19 cellular contexts compared by ENCODE assay signal in the genomic region with DNA sequence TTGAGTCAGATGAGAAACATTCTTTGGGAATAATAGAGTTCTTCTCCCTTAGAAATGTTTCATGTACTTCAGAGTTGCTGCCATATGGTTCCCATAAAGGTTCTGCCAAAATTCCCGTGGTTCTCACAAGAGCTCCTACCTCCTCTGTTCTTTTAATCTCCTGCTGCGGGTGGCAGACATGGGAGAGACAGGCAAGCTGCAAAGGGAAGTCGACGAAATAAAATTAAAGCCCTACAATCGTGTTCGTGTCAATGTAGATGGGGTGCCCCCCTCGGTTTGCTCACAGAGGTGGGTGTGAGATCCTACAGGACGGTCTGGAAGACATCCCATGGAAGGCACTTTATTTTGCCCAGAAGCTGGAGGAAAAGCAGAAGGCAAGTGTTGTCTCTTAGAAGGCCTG.
DNase-seq lines count a peak whose midpoint lies in the region; TF ChIP-seq lines count a peak whose summit lies in the region.
"Had no signal": no experiment of that assay in that cellular context is flagged by ENCODE, and none has a peak within 500 bp of the region (broad histone marks: within the 10 kb centered on the region; RNA-seq: fewer than 3 reads in every experiment).

No MANE protein-coding gene starts in this region.

- H3K36me3 ChIP-seq in osteoblast (ENCODE audit: insufficient read depth, low read length) = no peaks in the 10 kb centered on the region

- no peaks in the 10 kb centered on the region for H3K9me3 ChIP-seq in osteoblast (ENCODE audit: low read depth, low read length)
- H3K9me3 ChIP-seq: A549 had no signal

- no peak overlapping the region for H3K4me2 ChIP-seq in osteoblast (ENCODE audit: insufficient read depth, low read length)
- H3K4me2 ChIP-seq: A549 had no signal

- no peak overlapping the region for H3K4me3 ChIP-seq in osteoblast (ENCODE audit: insufficient read depth, low read length)
- H3K4me3 ChIP-seq: A549 had no signal

- H3K4me1 ChIP-seq in osteoblast (ENCODE audit: insufficient read depth, low read length) = no peaks in the 10 kb centered on the region
- H3K4me1 ChIP-seq: A549 had no signal

- H4K20me1 ChIP-seq in osteoblast (ENCODE audit: insufficient read depth, low read length) = no peaks in the 10 kb centered on the region

- DNase-seq in DMS 273 (lab: John Stamatoyannopoulos, UW; ENCODE audit: unreplicated experiment) (peak; percentile 88), NCI-H1694 (lab: John Stamatoyannopoulos, UW) (peak; percentile 72), cerebellum (ENCODE audit: low spot score) (peak; percentile 41), middle frontal gyrus (ENCODE audit: extremely low spot score, low spot score) (peak; percentile 8), foreskin melanocyte (no peak), T-helper 1 cell (no peak), osteoblast (ENCODE audit: insufficient read length, low spot score, missing footprints) (no peak)
- no peak for DNase-seq in activated naive CD4-positive, alpha-beta T cell (lab: John Stamatoyannopoulos, UW)
- DNase-seq: CD8-positive, alpha-beta memory T cell; DMS79 treated with DMSO at 0.1 percent for 48 hours; HFFc6; KG1; MV-4-11; NCI-H1436; NCI-H2029 treated with DMSO at 0.1 percent for 48 hours; NCI-H510A; NCI-H774; SHP77 had no signal

- no peak overlapping the region for H3K27ac ChIP-seq in osteoblast (ENCODE audit: low read depth, low read length)
- H3K27ac ChIP-seq: A549 had no signal

- no peaks in the 10 kb centered on the region for H3K79me2 ChIP-seq in osteoblast (ENCODE audit: insufficient read depth, low read length)

- no peaks in the 10 kb centered on the region for H3K27me3 ChIP-seq in osteoblast (ENCODE audit: insufficient read depth, low read length)

- no peak for TF ChIP-seq CTCF in osteoblast (IDR thresholded peaks at IDR 0.05; ENCODE audit: extremely low read depth, low read depth, low read length)

- no peak overlapping the region for H2AFZ ChIP-seq in osteoblast (ENCODE audit: low read length)

Comparison
In these comparisons a context has a peak if more than half of its experiments do, and no peak if none do; other contexts are left out.
1. DNase-seq: peak in DMS 273 (single experiment), NCI-H1694 (single experiment), cerebellum (single experiment) and middle frontal gyrus (single experiment); none in foreskin melanocyte (single experiment), activated naive CD4-positive, alpha-beta T cell (0 of 4), T-helper 1 cell (0 of 5) and osteoblast (single experiment).